Comparison of ENCODE assay signal across 9 cellular contexts in genomic region chr12:77062846-77063461, GRCh38. TPM values are rescaled to one million over a fixed set of nuclear protein-coding genes. Genes with fewer than 3 reads are reported as not detected.
A peak's percentile ranks its signal among the peaks of the same experiment; 100 is the strongest.
DNase-seq lines count a peak whose midpoint lies in the region; ATAC-seq and TF ChIP-seq lines count a peak whose summit lies in the region.
"Had no signal": no experiment of that assay in that cellular context is flagged by ENCODE, and none has a peak within 500 bp of the region (broad histone marks: within the 10 kb centered on the region; RNA-seq: fewer than 3 reads in every experiment).

No MANE protein-coding gene starts in this region.

- H3K4me3 ChIP-seq in heart left ventricle: peak overlapping the region in 9 of 12 donors; percentile 16 to 44 (median 31)
- H3K4me3 ChIP-seq in osteoblast (ENCODE audit: insufficient read depth, low read length): peak overlapping the region; percentile 93
- no peak overlapping the region for H3K4me3 ChIP-seq in PC-9

- H3K9me3 Mint-ChIP-seq in T-cell: no peaks in the 10 kb centered on the region

- peak in 3 of 5 donors; percentile 20 to 29 (median 23) for DNase-seq in heart left ventricle
- no peak for DNase-seq in cardiac septum (ENCODE audit: low spot score)
- DNase-seq in osteoblast (ENCODE audit: insufficient read length, low spot score, missing footprints): peak; percentile 90
- DNase-seq in PC-9: no peak
- DNase-seq in T-cell: no peak
- no peak for DNase-seq in activated CD4-positive, CD25-positive, alpha-beta regulatory T cell (lab: John Stamatoyannopoulos, UW)

- TF ChIP-seq CTCF in heart left ventricle (IDR thresholded peaks at IDR 0.05): no peak
- no peak for TF ChIP-seq CTCF in osteoblast (IDR thresholded peaks at IDR 0.05; ENCODE audit: extremely low read depth, low read depth, low read length)
- no peak for TF ChIP-seq CTCF in PC-9 (conservative IDR thresholded peaks at IDR 0.05)

- BruUV-seq in PC-9 (replicated peaks; lab: Mats Ljungman, UMichigan): no TSS peak

- 37 to 47% (median 42%) methylated on average over 12 of the region's 12 CpGs for WGBS in heart left ventricle, 4 donors

- H4K20me1 ChIP-seq in osteoblast (ENCODE audit: insufficient read depth, low read length): no peaks in the 10 kb centered on the region
- H4K20me1 ChIP-seq in PC-9 (ENCODE audit: insufficient read depth): no peaks in the 10 kb centered on the region

- intact Hi-C loops in heart left ventricle (cut with DNase I) (loop anchor here in 2 of 10 donors (10.0 kb wide), 1 partner anchor 262 kb away; no protein-coding TSS in a partner anchor), cardiac septum (cut with DNase I) (no loop called here), PC-9 (cut with micrococcal nuclease; ENCODE audit: unreplicated experiment) (no loop called here)

- no peak overlapping the region for H3K27ac Mint-ChIP-seq in T-cell
- H3K27ac Mint-ChIP-seq: activated naive CD8-positive, alpha-beta T cell had no signal

- peak in 2 of 4 donors; percentile 26 to 80 for ATAC-seq in heart left ventricle
- peak; percentile 41 for ATAC-seq in HG02938 (IDR thresholded peaks at IDR 0.05; ENCODE audit: unreplicated experiment)
- peak; percentile 38 for ATAC-seq in SK-N-SH treated with all-trans-retinoic acid at 6 μM for 48 hours
- no peak for ATAC-seq in T-cell (replicated peaks in 1 of 4)

- H3K4me2 ChIP-seq in osteoblast (ENCODE audit: insufficient read depth, low read length): peak overlapping the region; percentile 92
- no peak overlapping the region for H3K4me2 ChIP-seq in PC-9

- peak overlapping the region in 1 of 3 donors; percentile 26 for H3K4me3 Mint-ChIP-seq in T-cell
- H3K4me3 Mint-ChIP-seq: activated naive CD8-positive, alpha-beta T cell had no signal

- H3K27ac ChIP-seq in heart left ventricle: no peak overlapping the region
- H3K27ac ChIP-seq in osteoblast (ENCODE audit: low read depth, low read length): peak overlapping the region; percentile 74
- no peak overlapping the region for H3K27ac ChIP-seq in PC-9

- TF ChIP-seq POLR2A in heart left ventricle (IDR thresholded peaks at IDR 0.05): no peak

- no peaks in the 10 kb centered on the region for H3K9me3 ChIP-seq in heart left ventricle
- H3K9me3 ChIP-seq in osteoblast (ENCODE audit: low read depth, low read length): no peaks in the 10 kb centered on the region
- H3K9me3 ChIP-seq in PC-9 (ENCODE audit: insufficient read depth, low read depth): no peaks in the 10 kb centered on the region

- H3K36me3 Mint-ChIP-seq in T-cell: no peaks in the 10 kb centered on the region
- H3K36me3 Mint-ChIP-seq: activated naive CD8-positive, alpha-beta T cell had no signal

- peaks cover 18 to 30% of the 10 kb centered on the region in 2 donors for H3K27me3 Mint-ChIP-seq in T-cell

- H3K4me1 Mint-ChIP-seq in T-cell: peaks cover 7 to 16% (median 10%) of the 10 kb centered on the region in 3 donors

- POLR2A ChIA-PET in PC-9 (lab: Charles Lee; ENCODE audit: unreplicated experiment) (no interaction called here), T-cell (lab: Charles Lee) (no interaction called here)

- H3K9me2 ChIP-seq in PC-9 (ENCODE audit: insufficient read depth): no peaks in the 10 kb centered on the region

- H3F3A ChIP-seq in PC-9 (ENCODE audit: insufficient read depth, low read depth): no peaks in the 10 kb centered on the region

- peaks cover 0 to 24% (median 0%) of the 10 kb centered on the region in 9 donors for H3K27me3 ChIP-seq in heart left ventricle
- no peaks in the 10 kb centered on the region for H3K27me3 ChIP-seq in osteoblast (ENCODE audit: insufficient read depth, low read length)
- H3K27me3 ChIP-seq in PC-9 (ENCODE audit: insufficient read depth, low read depth): no peaks in the 10 kb centered on the region

- H3K4me1 ChIP-seq in heart left ventricle: peaks cover 0 to 36% (median 9%) of the 10 kb centered on the region in 12 donors
- peaks cover 45% of the 10 kb centered on the region for H3K4me1 ChIP-seq in osteoblast (ENCODE audit: insufficient read depth, low read length)
- H3K4me1 ChIP-seq in PC-9 (replicated peaks; ENCODE audit: insufficient read depth): peaks cover 19% of the 10 kb centered on the region

- CTCF ChIA-PET in PC-9 (lab: Charles Lee): no interaction called here
- CTCF ChIA-PET in T-cell (lab: Charles Lee): no interaction called here

- peak overlapping the region; percentile 48 for H2AFZ ChIP-seq in osteoblast (ENCODE audit: low read length)
- H2AFZ ChIP-seq in PC-9: no peak overlapping the region

- no peaks in the 10 kb centered on the region for H3K36me3 ChIP-seq in heart left ventricle
- H3K36me3 ChIP-seq in osteoblast (ENCODE audit: insufficient read depth, low read length): peaks cover 10% of the 10 kb centered on the region
- H3K36me3 ChIP-seq in PC-9 (ENCODE audit: low read depth): no peaks in the 10 kb centered on the region

- H3K79me2 ChIP-seq in osteoblast (ENCODE audit: insufficient read depth, low read length): peaks cover 64% of the 10 kb centered on the region
- no peaks in the 10 kb centered on the region for H3K79me2 ChIP-seq in PC-9 (ENCODE audit: low read depth)

TF ChIP-seq in SK-N-SH treated with all-trans-retinoic acid at 6 μM for 48 hours, 23 proteins besides CTCF, POLR2A, EP300 and RAD21:
- no peak for TF ChIP-seq ZFP3 (CRISPR knock-in tag; IDR thresholded peaks at IDR 0.05)
- TF ChIP-seq ZNF565 (CRISPR knock-in tag; conservative IDR thresholded peaks at IDR 0.05; ENCODE audit: low read depth): no peak
- TF ChIP-seq POU6F1 (CRISPR knock-in tag; IDR thresholded peaks at IDR 0.05; ENCODE audit: borderline replicate concordance, low read depth): no peak
- TF ChIP-seq SNAI2 (CRISPR knock-in tag; IDR thresholded peaks at IDR 0.05): no peak
- TF ChIP-seq ARNTL (CRISPR knock-in tag; IDR thresholded peaks at IDR 0.05; ENCODE audit: borderline replicate concordance, low read depth): no peak
- no peak for TF ChIP-seq TOX (CRISPR knock-in tag; IDR thresholded peaks at IDR 0.05; ENCODE audit: borderline replicate concordance)
- TF ChIP-seq, protein P1, sequence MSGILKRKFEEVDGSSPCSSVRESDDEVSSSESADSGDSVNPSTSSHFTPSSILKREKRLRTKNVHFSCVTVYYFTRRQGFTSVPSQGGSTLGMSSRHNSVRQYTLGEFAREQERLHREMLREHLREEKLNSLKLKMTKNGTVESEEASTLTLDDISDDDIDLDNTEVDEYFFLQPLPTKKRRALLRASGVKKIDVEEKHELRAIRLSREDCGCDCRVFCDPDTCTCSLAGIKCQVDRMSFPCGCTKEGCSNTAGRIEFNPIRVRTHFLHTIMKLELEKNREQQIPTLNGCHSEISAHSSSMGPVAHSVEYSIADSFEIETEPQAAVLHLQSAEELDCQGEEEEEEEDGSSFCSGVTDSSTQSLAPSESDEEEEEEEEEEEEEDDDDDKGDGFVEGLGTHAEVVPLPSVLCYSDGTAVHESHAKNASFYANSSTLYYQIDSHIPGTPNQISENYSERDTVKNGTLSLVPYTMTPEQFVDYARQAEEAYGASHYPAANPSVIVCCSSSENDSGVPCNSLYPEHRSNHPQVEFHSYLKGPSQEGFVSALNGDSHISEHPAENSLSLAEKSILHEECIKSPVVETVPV (CRISPR knock-in tag; IDR thresholded peaks at IDR 0.05): no peak

RNA-seq across cellular contexts. Expression of gene E2F7, which starts 2.4 kb away (rescaled TPM):
- 1 to 10 TPM in 1 of 9 donors, under 1 TPM in 6, not detected in 2; 0.04 to 1.5 (median 0.14) TPM for total RNA-seq in heart left ventricle
- under 1 TPM; 0.08 to 0.11 TPM for polyA plus RNA-seq in heart left ventricle
- total RNA-seq in cardiac septum: 0.62 TPM
- 13.4 and 16.5 TPM in 2 replicates for total RNA-seq in osteoblast
- total RNA-seq in PC-9 (2021): 9.8 and 14.6 TPM in 2 replicates
- total RNA-seq in T-cell: under 1 TPM; 0.13 to 0.66 (median 0.58) TPM

Comparison
In these comparisons a context has a peak if more than half of its experiments do, and no peak if none do; other contexts are left out.
1. DNase-seq: peak in heart left ventricle (3 of 5) and osteoblast (single experiment); none in cardiac septum (single experiment), PC-9 (0 of 2), T-cell (0 of 34) and activated CD4-positive, CD25-positive, alpha-beta regulatory T cell (0 of 4).
2. ATAC-seq: peak in HG02938 (single experiment) and SK-N-SH treated with all-trans-retinoic acid at 6 μM for 48 hours (single experiment); none in T-cell (0 of 4).